ENCODE assay signal across 10 cellular contexts in the genomic region with DNA sequence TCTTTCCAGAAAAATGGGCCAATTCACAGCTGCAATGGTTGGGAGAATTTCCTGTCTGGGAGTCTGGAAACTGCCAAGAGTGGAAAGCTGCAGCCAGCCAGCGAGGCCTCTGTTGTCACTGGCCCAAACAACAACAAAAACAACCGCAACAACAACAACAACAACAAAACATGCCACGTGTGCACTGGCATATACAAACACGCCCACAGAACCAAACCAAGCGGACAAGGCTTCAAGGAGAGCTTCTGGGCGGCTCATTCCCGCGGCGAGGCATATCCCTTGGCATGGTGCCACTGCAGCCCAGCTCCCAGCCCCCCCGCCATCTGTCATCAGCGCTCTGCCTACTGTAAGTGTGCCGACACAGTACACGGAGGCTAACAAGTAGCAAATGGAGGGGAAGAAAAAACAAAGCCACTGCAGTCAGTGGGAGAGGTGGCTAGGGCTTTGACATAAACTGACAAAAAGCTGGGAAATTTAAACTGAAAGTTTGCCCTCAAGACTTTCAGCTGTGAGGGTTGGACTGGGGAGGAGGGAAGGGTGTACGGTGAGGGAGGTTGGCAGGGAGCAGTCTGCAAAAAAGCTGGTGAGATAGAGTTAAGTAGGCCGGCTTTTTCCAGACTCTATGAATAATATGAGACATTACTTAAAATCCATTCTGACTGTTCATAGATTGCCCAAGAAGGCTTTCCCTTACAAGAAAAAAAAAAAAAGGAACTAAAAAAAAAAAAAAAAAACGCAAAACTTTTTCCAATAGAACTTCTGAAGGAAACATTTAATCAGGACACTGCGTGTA.
DNase-seq lines count a peak whose midpoint lies in the region; ATAC-seq and TF ChIP-seq lines count a peak whose summit lies in the region.
"Had no signal": no experiment of that assay in that cellular context is flagged by ENCODE, and none has a peak within 500 bp of the region (broad histone marks: within the 10 kb centered on the region; RNA-seq: fewer than 3 reads in every experiment).

No MANE protein-coding gene starts in this region.

- ATAC-seq in HG02678 (IDR thresholded peaks at IDR 0.05; ENCODE audit: unreplicated experiment): no peak
- ATAC-seq in HG03108 (IDR thresholded peaks at IDR 0.05; ENCODE audit: unreplicated experiment): no peak
- no peak for ATAC-seq in GM21576 (IDR thresholded peaks at IDR 0.05; ENCODE audit: unreplicated experiment)

- H3K4me1 Mint-ChIP-seq in nephron progenitor cell: peaks cover 14% of the 10 kb centered on the region

- DNase-seq in GM23248 (peak; percentile 87), NCI-H748 (lab: John Stamatoyannopoulos, UW; ENCODE audit: unreplicated experiment) (peak; percentile 90), epithelial cell of esophagus (ENCODE audit: low read depth) (peak; percentile 76), nephron progenitor cell (peak; percentile 10)
- DNase-seq in stimulated activated naive CD4-positive, alpha-beta T cell treated with Interleukin-2 at 50 U/mL for 16 hours (lab: John Stamatoyannopoulos, UW): no peak

- 2% methylated on average over 17 of the region's 17 CpGs for WGBS in GM23248 (ENCODE audit: low coverage in 1 of 2, low lambda C conversion rate in 2 of 2, missing lambda C conversion rate in 2 of 2), 2 experiments

- no peaks in the 10 kb centered on the region for H3F3A ChIP-seq in GM23248 (ENCODE audit: insufficient read depth)

- H3K9me2 ChIP-seq in GM23248 (ENCODE audit: insufficient read depth): no peaks in the 10 kb centered on the region

- H3K9ac ChIP-seq in GM23248: peak overlapping the region; percentile 60

- H3K9me3 Mint-ChIP-seq in nephron progenitor cell: no peaks in the 10 kb centered on the region
- H3K9me3 Mint-ChIP-seq: dendritic cell treated with granulocyte-macrophage colony-stimulating factor and Interleukin-4, amounts not matched to agents 40 ng/mL and 50 ng/mL, for 4 days had no signal

- peaks cover 8% of the 10 kb centered on the region; the same call in 1 of the 2 replicates for H3K4me1 ChIP-seq in GM23248 (ENCODE audit: insufficient read depth)
- H3K4me1 ChIP-seq: HAP-1 had no signal

- no peaks in the 10 kb centered on the region for H3K36me3 ChIP-seq in GM23248 (ENCODE audit: low read depth)
- H3K36me3 ChIP-seq: HAP-1 had no signal

- no peaks in the 10 kb centered on the region for H3K79me2 ChIP-seq in GM23248 (ENCODE audit: insufficient read depth)

- peak overlapping the region; percentile 88 for H3K4me2 ChIP-seq in GM23248 (ENCODE audit: unreplicated experiment)

- peak overlapping the region; percentile 80 for H2AFZ ChIP-seq in GM23248

- H4K20me1 ChIP-seq in GM23248 (ENCODE audit: insufficient read depth): no peaks in the 10 kb centered on the region

- H3K4me3 ChIP-seq in GM23248 (peak overlapping the region; percentile 69), epithelial cell of esophagus (ENCODE audit: low read length) (peak overlapping the region; percentile 32)
- H3K4me3 ChIP-seq: HAP-1 had no signal

- H3K4me3 Mint-ChIP-seq in nephron progenitor cell: no peak overlapping the region
- H3K4me3 Mint-ChIP-seq: dendritic cell treated with granulocyte-macrophage colony-stimulating factor and Interleukin-4, amounts not matched to agents 40 ng/mL and 50 ng/mL, for 4 days had no signal

- peak overlapping the region; percentile 58 for H3K27ac ChIP-seq in GM23248

- no peak for TF ChIP-seq CTCF in epithelial cell of esophagus (IDR thresholded peaks at IDR 0.05; ENCODE audit: insufficient read depth, low read depth, low read length, missing control alignments)
- no peak for TF ChIP-seq CTCF in nephron progenitor cell (IDR thresholded peaks at IDR 0.05)

- no peaks in the 10 kb centered on the region for H3K27me3 Mint-ChIP-seq in nephron progenitor cell (ENCODE audit: low read depth, poor library complexity)
- H3K27me3 Mint-ChIP-seq: dendritic cell treated with granulocyte-macrophage colony-stimulating factor and Interleukin-4, amounts not matched to agents 40 ng/mL and 50 ng/mL, for 4 days had no signal

- peaks cover 4% of the 10 kb centered on the region; the same call in 1 of the 2 replicates for H3K27me3 ChIP-seq in GM23248 (replicated peaks; ENCODE audit: insufficient read depth)

- peak overlapping the region; percentile 46 for H3K27ac Mint-ChIP-seq in nephron progenitor cell
- H3K27ac Mint-ChIP-seq: dendritic cell treated with granulocyte-macrophage colony-stimulating factor and Interleukin-4, amounts not matched to agents 40 ng/mL and 50 ng/mL, for 4 days had no signal

- H3K36me3 Mint-ChIP-seq in nephron progenitor cell (ENCODE audit: low read depth): no peaks in the 10 kb centered on the region

- in situ Hi-C loops in GM23248 (cut with MboI): no loop called here

- H3K9me3 ChIP-seq in GM23248 (ENCODE audit: low read depth): no peaks in the 10 kb centered on the region
- H3K9me3 ChIP-seq: HAP-1 had no signal
